ENCODE assay signal across 8 cellular contexts in genomic region chr6:104525677-104526322, GRCh38.
DNase-seq lines count a peak whose midpoint lies in the region; TF ChIP-seq lines count a peak whose summit lies in the region.

No MANE protein-coding gene starts in this region.

- DNase-seq in G401 (ENCODE audit: low spot score) (peak; percentile 90), H4 (ENCODE audit: low spot score) (peak; percentile 64), SK-MEL-5 (ENCODE audit: low read depth, low spot score) (peak; percentile 85), globus pallidus (ENCODE audit: low spot score) (peak; percentile 88), ovary (peak; percentile 40 to 69 (median 52)), thyroid gland (peak; percentile 43 to 54)
- DNase-seq in activated naive CD4-positive, alpha-beta T cell treated with anti-CD3 and anti-CD28 coated beads for 36 hours, result peak; percentile 80

- no peaks in the 10 kb centered on the region for H3K9me2 ChIP-seq in Loucy (replicated peaks; ENCODE audit: low read depth, low read length)

- H3K4me3 ChIP-seq in Loucy (ENCODE audit: low read length, poor library complexity, severe bottlenecking), result no peak overlapping the region
- H3K4me3 ChIP-seq in ovary, result peak overlapping the region; percentile 8
- no peak overlapping the region for H3K4me3 ChIP-seq in thyroid gland (replicated peaks in 1 of 3)

- intact Hi-C loops in activated naive CD4-positive, alpha-beta T cell treated with anti-CD3 and anti-CD28 coated beads for 36 hours (cut with micrococcal nuclease), result loop anchor here (5.0 to 10.0 kb wide), 3 partner anchors 201 to 1401 kb away; no protein-coding TSS in a partner anchor
- intact Hi-C loops in ovary (cut with DNase I) (no loop called here), thyroid gland (cut with DNase I) (no loop called here)

- no peaks in the 10 kb centered on the region for H3K79me2 ChIP-seq in Loucy (ENCODE audit: insufficient read depth, low read length)

- in situ Hi-C loops in G401 (cut with HindIII; ENCODE audit: low sequenced_read_pairs) (no loop called here), SK-MEL-5 (cut with HindIII; ENCODE audit: low pct_unique_long_range_greater_than_20kb, low sequenced_read_pairs) (no loop called here)

- peaks cover 15% of the 10 kb centered on the region for H3K27me3 Mint-ChIP-seq in activated naive CD4-positive, alpha-beta T cell treated with anti-CD3 and anti-CD28 coated beads for 36 hours (ENCODE audit: low read depth)

- H3K4me1 Mint-ChIP-seq in activated naive CD4-positive, alpha-beta T cell treated with anti-CD3 and anti-CD28 coated beads for 36 hours (ENCODE audit: low read depth), result peaks cover 2% of the 10 kb centered on the region

- TF ChIP-seq POLR2A in ovary (IDR thresholded peaks at IDR 0.05) (no peak), thyroid gland (IDR thresholded peaks at IDR 0.05) (no peak)

- H3F3A ChIP-seq in Loucy (ENCODE audit: low read depth), result no peaks in the 10 kb centered on the region

- no peaks in the 10 kb centered on the region for H3K9me3 ChIP-seq in Loucy (ENCODE audit: insufficient read depth, low read depth, low read length)
- no peaks in the 10 kb centered on the region for H3K9me3 ChIP-seq in ovary
- H3K9me3 ChIP-seq in thyroid gland, result no peaks in the 10 kb centered on the region

- H3K9me3 Mint-ChIP-seq in activated naive CD4-positive, alpha-beta T cell treated with anti-CD3 and anti-CD28 coated beads for 36 hours, result no peaks in the 10 kb centered on the region

- TF ChIP-seq CTCF in Loucy (conservative IDR thresholded peaks at IDR 0.05; ENCODE audit: low read length) (peak; percentile 95), ovary (IDR thresholded peaks at IDR 0.05) (peak; percentile 54 to 86 (median 60)), thyroid gland (IDR thresholded peaks at IDR 0.05) (peak; percentile 52 to 91 (median 72))

- H3K27ac ChIP-seq in ovary, result no peak overlapping the region
- no peak overlapping the region for H3K27ac ChIP-seq in thyroid gland

- no peak overlapping the region for H3K9ac ChIP-seq in Loucy (ENCODE audit: low read depth, low read length, poor library complexity, severe bottlenecking)

- no peaks in the 10 kb centered on the region for H3K36me3 ChIP-seq in Loucy (ENCODE audit: insufficient read depth, low read length)
- H3K36me3 ChIP-seq in ovary, result no peaks in the 10 kb centered on the region
- H3K36me3 ChIP-seq in thyroid gland, result no peaks in the 10 kb centered on the region

- no peaks in the 10 kb centered on the region for H3K27me3 ChIP-seq in Loucy (ENCODE audit: insufficient read depth, low read length, poor library complexity, severe bottlenecking)
- no peaks in the 10 kb centered on the region for H3K27me3 ChIP-seq in ovary
- no peaks in the 10 kb centered on the region for H3K27me3 ChIP-seq in thyroid gland

- H3K27ac Mint-ChIP-seq in activated naive CD4-positive, alpha-beta T cell treated with anti-CD3 and anti-CD28 coated beads for 36 hours, result no peak overlapping the region

- TF ChIP-seq EP300 in ovary (IDR thresholded peaks at IDR 0.05), result no peak

- WGBS in ovary, 3 donors, result 6 to 14% (median 10%) methylated on average over 15 of the region's 15 CpGs
- 21 to 22% methylated on average over 15 of the region's 15 CpGs for WGBS in thyroid gland, 2 donors

- peak overlapping the region; percentile 44 for H3K4me3 Mint-ChIP-seq in activated naive CD4-positive, alpha-beta T cell treated with anti-CD3 and anti-CD28 coated beads for 36 hours

- H4K20me1 ChIP-seq in Loucy (ENCODE audit: insufficient read depth, low read length, poor library complexity, severe bottlenecking), result no peaks in the 10 kb centered on the region

- peak overlapping the region; percentile 42; the same call in 1 of the 2 replicates for H2AFZ ChIP-seq in Loucy (ENCODE audit: low read length)

- CTCF ChIA-PET in activated naive CD4-positive, alpha-beta T cell treated with anti-CD3 and anti-CD28 coated beads for 36 hours (lab: Charles Lee), result interaction anchor here (0.6 to 1.8 kb wide), 5 partner anchors 8 to 655 kb away, joined by 3 to 7 read pairs (median 3); no protein-coding TSS in a partner anchor

- peak overlapping the region; percentile 18 for H3K4me2 ChIP-seq in Loucy (ENCODE audit: low read depth, low read length, poor library complexity, severe bottlenecking)

- no peaks in the 10 kb centered on the region for H3K36me3 Mint-ChIP-seq in activated naive CD4-positive, alpha-beta T cell treated with anti-CD3 and anti-CD28 coated beads for 36 hours (ENCODE audit: low read depth)

- no peaks in the 10 kb centered on the region for H3K4me1 ChIP-seq in Loucy (ENCODE audit: insufficient read depth, low read length, poor library complexity, severe bottlenecking)
- peaks cover 3% of the 10 kb centered on the region for H3K4me1 ChIP-seq in ovary (ENCODE audit: insufficient read depth)
- no peaks in the 10 kb centered on the region for H3K4me1 ChIP-seq in thyroid gland
